Comparison of ENCODE assay signal across 19 cellular contexts in the genomic region with DNA sequence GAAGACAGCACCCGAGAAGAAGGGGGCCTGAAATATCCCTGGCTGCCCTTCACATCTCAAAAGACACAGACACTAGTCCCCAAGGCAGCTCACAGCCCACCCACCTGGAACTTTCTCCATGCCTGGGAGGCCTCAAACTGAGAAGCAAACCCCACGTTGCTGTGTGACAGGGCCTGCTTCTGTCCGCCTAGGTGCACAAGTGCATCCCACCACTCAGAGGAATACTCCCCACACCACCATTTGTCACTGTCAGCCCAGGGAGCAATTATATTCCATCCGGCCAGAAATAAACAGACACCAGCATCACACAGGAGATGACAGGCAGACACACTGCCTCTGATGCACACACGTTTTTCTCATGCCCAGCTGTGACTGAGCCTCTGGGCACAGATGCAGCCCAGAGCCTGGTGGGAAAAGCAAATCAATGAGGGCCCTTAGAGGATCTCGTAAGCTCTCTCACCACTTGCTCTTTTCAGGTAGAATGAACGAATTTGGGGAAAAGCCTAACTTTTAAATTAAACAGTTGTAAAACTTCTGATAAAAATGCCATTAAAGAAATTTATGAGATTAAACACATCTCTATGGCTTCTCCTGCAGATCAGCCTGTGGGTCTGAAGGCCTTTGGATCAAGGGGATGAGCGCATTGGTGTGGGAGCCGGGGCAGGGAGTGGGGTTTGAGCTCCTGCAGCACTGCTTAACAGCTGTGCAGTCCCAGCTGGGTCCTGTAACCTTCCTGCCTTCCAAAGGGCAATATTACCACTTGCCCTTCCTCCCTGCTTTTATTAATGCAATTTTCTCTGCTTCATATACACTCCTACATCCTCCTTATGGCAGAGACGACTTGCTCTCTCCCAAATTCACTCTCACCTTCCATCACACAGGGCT.
DNase-seq lines count a peak whose midpoint lies in the region; ATAC-seq and TF ChIP-seq lines count a peak whose summit lies in the region.
"Had no signal": no experiment of that assay in that cellular context is flagged by ENCODE, and none has a peak within 500 bp of the region (broad histone marks: within the 10 kb centered on the region; RNA-seq: fewer than 3 reads in every experiment).

No MANE protein-coding gene starts in this region.

- H3K27me3 Mint-ChIP-seq in glutamatergic neuron (ENCODE audit: unreplicated experiment), result peaks cover 2% of the 10 kb centered on the region
- H3K27me3 Mint-ChIP-seq in neural progenitor cell (ENCODE audit: insufficient read depth, low read depth), result no peaks in the 10 kb centered on the region
- H3K27me3 Mint-ChIP-seq: CD4-positive, alpha-beta T cell had no signal

- no peak overlapping the region for H2AFZ ChIP-seq in neural progenitor cell (replicated peaks)
- H2AFZ ChIP-seq: GM23248 had no signal

- H3K4me2 ChIP-seq in neural progenitor cell, result no peak overlapping the region
- H3K4me2 ChIP-seq: A549 had no signal

- H3K4me3 Mint-ChIP-seq in glutamatergic neuron (ENCODE audit: unreplicated experiment) (no peak overlapping the region), neural progenitor cell (no peak overlapping the region)
- H3K4me3 Mint-ChIP-seq: CD4-positive, alpha-beta T cell had no signal

- DNase-seq in NCI-H1417 (lab: John Stamatoyannopoulos, UW), result peak in 2 of 3 experiments; percentile 27 to 60
- no peak for DNase-seq in NCI-H1417 treated with DMSO at 0.1 percent for 48 hours (lab: John Stamatoyannopoulos, UW)
- DNase-seq in SK-N-DZ (ENCODE audit: low spot score), result peak; percentile 6
- peak; percentile 24 for DNase-seq in glutamatergic neuron
- no peak for DNase-seq in neural progenitor cell (ENCODE audit: low spot score)
- DNase-seq in ecto neural progenitor cell (ENCODE audit: low spot score), result no peak
- no peak for DNase-seq in SW480 (ENCODE audit: low spot score)
- DNase-seq: AML-193; CD4-positive, alpha-beta T cell; DMS153; DMS79; GDM1; GM23248; HCEC 1CT had no signal

- no peak overlapping the region for H3K4me3 ChIP-seq in neural progenitor cell
- H3K4me3 ChIP-seq: A549, GM23248 had no signal

- TF ChIP-seq CTCF in glutamatergic neuron (IDR thresholded peaks at IDR 0.05; ENCODE audit: partially characterized antibody, unreplicated experiment) (no peak), neural progenitor cell (IDR thresholded peaks at IDR 0.05) (no peak)

- no peak overlapping the region for H3K9ac ChIP-seq in neural progenitor cell
- H3K9ac ChIP-seq: GM23248 had no signal

- H4K20me1 ChIP-seq in neural progenitor cell (ENCODE audit: low read depth), result no peaks in the 10 kb centered on the region

- H3K27ac Mint-ChIP-seq in glutamatergic neuron (ENCODE audit: unreplicated experiment) (peak overlapping the region; percentile 76), neural progenitor cell (peak overlapping the region; percentile 72)
- H3K27ac Mint-ChIP-seq: CD4-positive, alpha-beta T cell had no signal

- H3K9me3 ChIP-seq in neural progenitor cell (ENCODE audit: low read depth), result no peaks in the 10 kb centered on the region
- H3K9me3 ChIP-seq: A549 had no signal

- H3K79me2 ChIP-seq in neural progenitor cell (ENCODE audit: low read depth), result no peaks in the 10 kb centered on the region

- peaks cover 10% of the 10 kb centered on the region for H3K4me1 Mint-ChIP-seq in glutamatergic neuron (ENCODE audit: low read depth, unreplicated experiment)
- H3K4me1 Mint-ChIP-seq in neural progenitor cell, result no peaks in the 10 kb centered on the region

- no peaks in the 10 kb centered on the region for H3K27me3 ChIP-seq in neural progenitor cell

- no peak for ATAC-seq in HG02623 (IDR thresholded peaks at IDR 0.05; ENCODE audit: unreplicated experiment)
- ATAC-seq: A549 had no signal

- H3K9me3 Mint-ChIP-seq in glutamatergic neuron (ENCODE audit: unreplicated experiment), result peaks cover 3% of the 10 kb centered on the region
- peaks cover 4% of the 10 kb centered on the region for H3K9me3 Mint-ChIP-seq in neural progenitor cell

- no peaks in the 10 kb centered on the region for H3K4me1 ChIP-seq in neural progenitor cell
- H3K4me1 ChIP-seq: A549 had no signal

- no peaks in the 10 kb centered on the region for H3K36me3 ChIP-seq in neural progenitor cell

- no peaks in the 10 kb centered on the region for H3F3A ChIP-seq in neural progenitor cell (ENCODE audit: low read depth)

- H3K36me3 Mint-ChIP-seq in glutamatergic neuron (ENCODE audit: unreplicated experiment) (no peaks in the 10 kb centered on the region), neural progenitor cell (no peaks in the 10 kb centered on the region)

- no peak overlapping the region for H3K27ac ChIP-seq in neural progenitor cell
- H3K27ac ChIP-seq: 22Rv1, A549, C4-2B, GM23248, HL-60 had no signal

Comparison
In these comparisons a context has a peak if more than half of its experiments do, and no peak if none do; other contexts are left out.
1. DNase-seq: peak in NCI-H1417 (2 of 3), SK-N-DZ (single experiment) and glutamatergic neuron (single experiment); none in NCI-H1417 treated with DMSO at 0.1 percent for 48 hours (single experiment), neural progenitor cell (single experiment), ecto neural progenitor cell (single experiment) and SW480 (single experiment).